1 cellular context compared by ENCODE assay signal in genomic region chr16:88667496-88667895, GRCh38.
A peak's percentile ranks its signal among the peaks of the same experiment; 100 is the strongest.
TF ChIP-seq lines count a peak whose summit lies in the region.

No MANE protein-coding gene starts in this region.

TF ChIP-seq in K562, 482 proteins besides CTCF, POLR2A, EP300 and RAD21:
- TF ChIP-seq POLR2G (IDR thresholded peaks at IDR 0.05; ENCODE audit: low read depth, low read length) = 0 out of 2 replicates have a peak, but pooled peaks have one; percentile 21
- TF ChIP-seq SFPQ (IDR thresholded peaks at IDR 0.05; ENCODE audit: low read depth, low read length) = no peak
- no peak for TF ChIP-seq KDM2B (CRISPR knock-in tag; IDR thresholded peaks at IDR 0.05)
